Comparison of ENCODE assay signal across 2 cellular contexts in the genomic region with DNA sequence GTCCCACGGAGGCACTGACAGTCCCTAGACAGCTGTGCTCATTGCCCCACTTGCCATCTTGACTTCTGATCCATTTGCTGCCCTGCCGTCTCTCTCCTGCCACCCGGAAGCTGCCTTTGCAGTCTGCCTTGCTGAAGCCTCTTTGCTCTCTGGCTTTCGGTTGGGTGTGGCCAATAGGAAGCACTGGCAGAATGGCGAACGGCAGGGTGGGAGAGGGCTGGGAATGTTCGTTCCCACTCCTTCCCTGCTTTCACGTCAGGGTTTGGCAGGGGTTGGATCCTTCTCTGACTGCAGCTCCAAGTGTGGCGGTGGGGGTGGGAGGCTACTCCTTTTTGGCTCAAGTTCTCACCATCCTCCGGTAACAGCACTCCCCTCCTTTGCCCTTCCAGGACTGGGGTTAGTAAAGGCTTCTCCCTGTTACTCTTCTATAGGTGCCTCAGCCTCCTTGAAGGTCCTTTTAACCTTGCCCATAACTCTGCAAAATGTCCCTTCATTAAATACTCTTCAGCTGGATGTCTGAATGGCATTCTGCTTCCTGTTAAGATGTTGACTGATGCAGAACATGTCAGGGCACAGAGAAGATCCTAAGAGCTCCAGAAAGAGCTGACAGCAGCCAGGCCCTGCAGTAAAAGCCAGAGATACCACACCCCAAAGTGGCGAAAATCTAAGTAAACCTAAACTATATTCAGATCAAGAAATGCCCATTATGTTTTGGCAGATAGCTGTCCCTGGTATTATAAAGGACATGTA.
TF ChIP-seq lines count a peak whose summit lies in the region.

No MANE protein-coding gene starts in this region.

TF ChIP-seq in A549, 52 proteins besides CTCF, POLR2A, EP300 and RAD21 (continued from another document):
- TF ChIP-seq JUN (IDR thresholded peaks at IDR 0.05) (no peak), RARB (CRISPR knock-in tag; IDR thresholded peaks at IDR 0.05) (no peak), FOXS1 (CRISPR knock-in tag; IDR thresholded peaks at IDR 0.05) (no peak), HEYL (CRISPR knock-in tag; IDR thresholded peaks at IDR 0.05) (no peak), MAFK (IDR thresholded peaks at IDR 0.05; ENCODE audit: partially characterized antibody) (no peak), POLR2AphosphoS2 (conservative IDR thresholded peaks at IDR 0.05; ENCODE audit: low read length) (no peak), JUNB (IDR thresholded peaks at IDR 0.05) (no peak), FOSL2 (IDR thresholded peaks at IDR 0.05) (no peak), FOSL2 (CRISPR knock-in tag; IDR thresholded peaks at IDR 0.05) (no peak), CEBPB (IDR thresholded peaks at IDR 0.05) (no peak), NPAS2 (CRISPR knock-in tag; IDR thresholded peaks at IDR 0.05; ENCODE audit: borderline replicate concordance) (no peak), CBX2 (IDR thresholded peaks at IDR 0.05; ENCODE audit: borderline replicate concordance, low read depth) (no peak), SREBF2 (IDR thresholded peaks at IDR 0.05) (no peak), ZSCAN20 (CRISPR knock-in tag; IDR thresholded peaks at IDR 0.05) (no peak), BHLHE40 (IDR thresholded peaks at IDR 0.05; ENCODE audit: low read depth, low read length) (no peak), CHD4 (IDR thresholded peaks at IDR 0.05; ENCODE audit: borderline replicate concordance) (no peak)
- TF ChIP-seq, protein P1, sequence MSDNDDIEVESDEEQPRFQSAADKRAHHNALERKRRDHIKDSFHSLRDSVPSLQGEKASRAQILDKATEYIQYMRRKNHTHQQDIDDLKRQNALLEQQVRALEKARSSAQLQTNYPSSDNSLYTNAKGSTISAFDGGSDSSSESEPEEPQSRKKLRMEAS (IDR thresholded peaks at IDR 0.05), result no peak
- TF ChIP-seq, protein P2, sequence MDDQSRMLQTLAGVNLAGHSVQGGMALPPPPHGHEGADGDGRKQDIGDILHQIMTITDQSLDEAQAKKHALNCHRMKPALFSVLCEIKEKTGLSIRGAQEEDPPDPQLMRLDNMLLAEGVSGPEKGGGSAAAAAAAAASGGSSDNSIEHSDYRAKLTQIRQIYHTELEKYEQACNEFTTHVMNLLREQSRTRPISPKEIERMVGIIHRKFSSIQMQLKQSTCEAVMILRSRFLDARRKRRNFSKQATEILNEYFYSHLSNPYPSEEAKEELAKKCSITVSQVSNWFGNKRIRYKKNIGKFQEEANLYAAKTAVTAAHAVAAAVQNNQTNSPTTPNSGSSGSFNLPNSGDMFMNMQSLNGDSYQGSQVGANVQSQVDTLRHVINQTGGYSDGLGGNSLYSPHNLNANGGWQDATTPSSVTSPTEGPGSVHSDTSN (IDR thresholded peaks at IDR 0.05), result no peak
TF ChIP-seq in A549: peak in this region for 0.

TF ChIP-seq in H1, 55 proteins besides CTCF, POLR2A, EP300 and RAD21 (continued from another document):
- TF ChIP-seq SP4 (IDR thresholded peaks at IDR 0.05; ENCODE audit: low read length), result no peak
- TF ChIP-seq, protein P1 (IDR thresholded peaks at IDR 0.05), result no peak
